1 cellular context compared by ENCODE assay signal in genomic region chr12:56636118-56636674, GRCh38.
TF ChIP-seq lines count a peak whose summit lies in the region.

No MANE protein-coding gene starts in this region.

TF ChIP-seq in K562, 482 proteins besides CTCF, POLR2A, EP300 and RAD21 (continued from another document and continues in another):
- TF ChIP-seq, protein P1, sequence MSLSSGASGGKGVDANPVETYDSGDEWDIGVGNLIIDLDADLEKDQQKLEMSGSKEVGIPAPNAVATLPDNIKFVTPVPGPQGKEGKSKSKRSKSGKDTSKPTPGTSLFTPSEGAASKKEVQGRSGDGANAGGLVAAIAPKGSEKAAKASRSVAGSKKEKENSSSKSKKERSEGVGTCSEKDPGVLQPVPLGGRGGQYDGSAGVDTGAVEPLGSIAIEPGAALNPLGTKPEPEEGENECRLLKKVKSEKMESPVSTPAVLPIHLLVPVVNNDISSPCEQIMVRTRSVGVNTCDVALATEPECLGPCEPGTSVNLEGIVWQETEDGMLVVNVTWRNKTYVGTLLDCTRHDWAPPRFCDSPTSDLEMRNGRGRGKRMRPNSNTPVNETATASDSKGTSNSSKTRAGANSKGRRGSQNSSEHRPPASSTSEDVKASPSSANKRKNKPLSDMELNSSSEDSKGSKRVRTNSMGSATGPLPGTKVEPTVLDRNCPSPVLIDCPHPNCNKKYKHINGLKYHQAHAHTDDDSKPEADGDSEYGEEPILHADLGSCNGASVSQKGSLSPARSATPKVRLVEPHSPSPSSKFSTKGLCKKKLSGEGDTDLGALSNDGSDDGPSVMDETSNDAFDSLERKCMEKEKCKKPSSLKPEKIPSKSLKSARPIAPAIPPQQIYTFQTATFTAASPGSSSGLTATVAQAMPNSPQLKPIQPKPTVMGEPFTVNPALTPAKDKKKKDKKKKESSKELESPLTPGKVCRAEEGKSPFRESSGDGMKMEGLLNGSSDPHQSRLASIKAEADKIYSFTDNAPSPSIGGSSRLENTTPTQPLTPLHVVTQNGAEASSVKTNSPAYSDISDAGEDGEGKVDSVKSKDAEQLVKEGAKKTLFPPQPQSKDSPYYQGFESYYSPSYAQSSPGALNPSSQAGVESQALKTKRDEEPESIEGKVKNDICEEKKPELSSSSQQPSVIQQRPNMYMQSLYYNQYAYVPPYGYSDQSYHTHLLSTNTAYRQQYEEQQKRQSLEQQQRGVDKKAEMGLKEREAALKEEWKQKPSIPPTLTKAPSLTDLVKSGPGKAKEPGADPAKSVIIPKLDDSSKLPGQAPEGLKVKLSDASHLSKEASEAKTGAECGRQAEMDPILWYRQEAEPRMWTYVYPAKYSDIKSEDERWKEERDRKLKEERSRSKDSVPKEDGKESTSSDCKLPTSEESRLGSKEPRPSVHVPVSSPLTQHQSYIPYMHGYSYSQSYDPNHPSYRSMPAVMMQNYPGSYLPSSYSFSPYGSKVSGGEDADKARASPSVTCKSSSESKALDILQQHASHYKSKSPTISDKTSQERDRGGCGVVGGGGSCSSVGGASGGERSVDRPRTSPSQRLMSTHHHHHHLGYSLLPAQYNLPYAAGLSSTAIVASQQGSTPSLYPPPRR (CRISPR knock-in tag; IDR thresholded peaks at IDR 0.05; ENCODE audit: borderline replicate concordance), result no peak
- TF ChIP-seq NFRKB (IDR thresholded peaks at IDR 0.05; ENCODE audit: low read depth) (peak; percentile 70; the same call in 1 of the 2 replicates), USF2 (CRISPR knock-in tag; IDR thresholded peaks at IDR 0.05) (no peak), YY1 (IDR thresholded peaks at IDR 0.05; ENCODE audit: borderline replicate concordance in 1 of 3, control insufficient read depth in 1 of 3, extremely low read depth in 1 of 3, insufficient read depth in 3 of 3, insufficient read length in 1 of 3, insufficient replicate concordance in 2 of 3, low read depth in 1 of 3, low read length in 2 of 3) (peak in 1 of 3 experiments; percentile 48), FOXM1 (IDR thresholded peaks at IDR 0.05; ENCODE audit: low read depth) (no peak), FOXM1 (CRISPR knock-in tag; IDR thresholded peaks at IDR 0.05; ENCODE audit: low read depth) (no peak), ZNF449 (CRISPR knock-in tag; IDR thresholded peaks at IDR 0.05) (no peak), CUX1 (CRISPR knock-in tag; IDR thresholded peaks at IDR 0.05) (no peak), ZNF436 (CRISPR knock-in tag; IDR thresholded peaks at IDR 0.05) (no peak), FOXO4 (CRISPR knock-in tag; IDR thresholded peaks at IDR 0.05) (no peak), L3MBTL2 (IDR thresholded peaks at IDR 0.05) (no peak), ERF (CRISPR knock-in tag; IDR thresholded peaks at IDR 0.05) (no peak; the same call in 1 of the 2 replicates), SNRNP70 (optimal IDR thresholded peaks at IDR 0.05; ENCODE audit: low read depth, low read length) (no peak), BRD4 (IDR thresholded peaks at IDR 0.05) (no peak; the same call in 1 of the 2 replicates), RBM14 (IDR thresholded peaks at IDR 0.05; ENCODE audit: borderline replicate concordance, insufficient read depth, low read depth, low read length) (no peak), FOXA3 (CRISPR knock-in tag; conservative IDR thresholded peaks at IDR 0.05 in 1 of 2, IDR thresholded peaks at IDR 0.05 in 1 of 2) (peak; percentile 43 to 53; a peak in 3 of 4 replicates), FOXA1 (IDR thresholded peaks at IDR 0.05; ENCODE audit: borderline replicate concordance) (no peak), HLTF (IDR thresholded peaks at IDR 0.05) (0 out of 2 replicates have a peak, but pooled peaks have one; percentile 72), ZNF217 (CRISPR knock-in tag; IDR thresholded peaks at IDR 0.05) (no peak), NR2F6 (CRISPR knock-in tag; IDR thresholded peaks at IDR 0.05) (no peak), ARHGAP35 (IDR thresholded peaks at IDR 0.05; ENCODE audit: partially characterized antibody) (no peak), BRD9 (IDR thresholded peaks at IDR 0.05; ENCODE audit: low read depth, partially characterized antibody) (no peak), PTBP1 (IDR thresholded peaks at IDR 0.05; ENCODE audit: low read depth, low read length) (no peak), RUNX1 (IDR thresholded peaks at IDR 0.05; ENCODE audit: low read depth) (no peak), CTBP1 (IDR thresholded peaks at IDR 0.05; ENCODE audit: borderline replicate concordance) (peak; percentile 75; the same call in 1 of the 2 replicates), ARNT (IDR thresholded peaks at IDR 0.05) (no peak; a peak in 1 of 4 replicates), TBP (optimal IDR thresholded peaks at IDR 0.05; ENCODE audit: low read depth, low read length) (peak; percentile 36), TAF15 (IDR thresholded peaks at IDR 0.05; ENCODE audit: low read depth, low read length) (no peak), NCOR1 (IDR thresholded peaks at IDR 0.05) (peak; percentile 11; the same call in 1 of the 2 replicates), MIER1 (IDR thresholded peaks at IDR 0.05; ENCODE audit: low read depth) (no peak)
- TF ChIP-seq, protein P2, sequence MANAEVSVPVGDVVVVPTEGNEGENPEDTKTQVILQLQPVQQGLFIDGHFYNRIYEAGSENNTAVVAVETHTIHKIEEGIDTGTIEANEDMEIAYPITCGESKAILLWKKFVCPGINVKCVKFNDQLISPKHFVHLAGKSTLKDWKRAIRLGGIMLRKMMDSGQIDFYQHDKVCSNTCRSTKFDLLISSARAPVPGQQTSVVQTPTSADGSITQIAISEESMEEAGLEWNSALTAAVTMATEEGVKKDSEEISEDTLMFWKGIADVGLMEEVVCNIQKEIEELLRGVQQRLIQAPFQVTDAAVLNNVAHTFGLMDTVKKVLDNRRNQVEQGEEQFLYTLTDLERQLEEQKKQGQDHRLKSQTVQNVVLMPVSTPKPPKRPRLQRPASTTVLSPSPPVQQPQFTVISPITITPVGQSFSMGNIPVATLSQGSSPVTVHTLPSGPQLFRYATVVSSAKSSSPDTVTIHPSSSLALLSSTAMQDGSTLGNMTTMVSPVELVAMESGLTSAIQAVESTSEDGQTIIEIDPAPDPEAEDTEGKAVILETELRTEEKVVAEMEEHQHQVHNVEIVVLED (CRISPR knock-in tag; IDR thresholded peaks at IDR 0.05), result no peak
- TF ChIP-seq, protein P3, sequence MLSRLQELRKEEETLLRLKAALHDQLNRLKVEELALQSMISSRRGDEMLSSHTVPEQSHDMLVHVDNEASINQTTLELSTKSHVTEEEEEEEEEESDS (CRISPR knock-in tag; IDR thresholded peaks at IDR 0.05), result no peak
- TF ChIP-seq, protein P4, sequence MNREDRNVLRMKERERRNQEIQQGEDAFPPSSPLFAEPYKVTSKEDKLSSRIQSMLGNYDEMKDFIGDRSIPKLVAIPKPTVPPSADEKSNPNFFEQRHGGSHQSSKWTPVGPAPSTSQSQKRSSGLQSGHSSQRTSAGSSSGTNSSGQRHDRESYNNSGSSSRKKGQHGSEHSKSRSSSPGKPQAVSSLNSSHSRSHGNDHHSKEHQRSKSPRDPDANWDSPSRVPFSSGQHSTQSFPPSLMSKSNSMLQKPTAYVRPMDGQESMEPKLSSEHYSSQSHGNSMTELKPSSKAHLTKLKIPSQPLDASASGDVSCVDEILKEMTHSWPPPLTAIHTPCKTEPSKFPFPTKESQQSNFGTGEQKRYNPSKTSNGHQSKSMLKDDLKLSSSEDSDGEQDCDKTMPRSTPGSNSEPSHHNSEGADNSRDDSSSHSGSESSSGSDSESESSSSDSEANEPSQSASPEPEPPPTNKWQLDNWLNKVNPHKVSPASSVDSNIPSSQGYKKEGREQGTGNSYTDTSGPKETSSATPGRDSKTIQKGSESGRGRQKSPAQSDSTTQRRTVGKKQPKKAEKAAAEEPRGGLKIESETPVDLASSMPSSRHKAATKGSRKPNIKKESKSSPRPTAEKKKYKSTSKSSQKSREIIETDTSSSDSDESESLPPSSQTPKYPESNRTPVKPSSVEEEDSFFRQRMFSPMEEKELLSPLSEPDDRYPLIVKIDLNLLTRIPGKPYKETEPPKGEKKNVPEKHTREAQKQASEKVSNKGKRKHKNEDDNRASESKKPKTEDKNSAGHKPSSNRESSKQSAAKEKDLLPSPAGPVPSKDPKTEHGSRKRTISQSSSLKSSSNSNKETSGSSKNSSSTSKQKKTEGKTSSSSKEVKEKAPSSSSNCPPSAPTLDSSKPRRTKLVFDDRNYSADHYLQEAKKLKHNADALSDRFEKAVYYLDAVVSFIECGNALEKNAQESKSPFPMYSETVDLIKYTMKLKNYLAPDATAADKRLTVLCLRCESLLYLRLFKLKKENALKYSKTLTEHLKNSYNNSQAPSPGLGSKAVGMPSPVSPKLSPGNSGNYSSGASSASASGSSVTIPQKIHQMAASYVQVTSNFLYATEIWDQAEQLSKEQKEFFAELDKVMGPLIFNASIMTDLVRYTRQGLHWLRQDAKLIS (CRISPR knock-in tag; IDR thresholded peaks at IDR 0.05), result no peak
- TF ChIP-seq, protein P5, sequence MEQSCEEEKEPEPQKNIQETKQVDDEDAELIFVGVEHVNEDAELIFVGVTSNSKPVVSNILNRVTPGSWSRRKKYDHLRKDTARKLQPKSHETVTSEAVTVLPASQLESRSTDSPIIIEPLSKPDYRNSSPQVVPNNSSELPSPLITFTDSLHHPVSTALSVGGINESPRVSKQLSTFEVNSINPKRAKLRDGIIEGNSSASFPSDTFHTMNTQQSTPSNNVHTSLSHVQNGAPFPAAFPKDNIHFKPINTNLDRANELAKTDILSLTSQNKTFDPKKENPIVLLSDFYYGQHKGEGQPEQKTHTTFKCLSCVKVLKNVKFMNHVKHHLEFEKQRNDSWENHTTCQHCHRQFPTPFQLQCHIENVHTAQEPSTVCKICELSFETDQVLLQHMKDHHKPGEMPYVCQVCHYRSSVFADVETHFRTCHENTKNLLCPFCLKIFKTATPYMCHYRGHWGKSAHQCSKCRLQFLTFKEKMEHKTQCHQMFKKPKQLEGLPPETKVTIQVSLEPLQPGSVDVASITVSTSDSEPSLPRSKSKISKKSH (CRISPR knock-in tag; IDR thresholded peaks at IDR 0.05), result no peak
